In the genomic region with DNA sequence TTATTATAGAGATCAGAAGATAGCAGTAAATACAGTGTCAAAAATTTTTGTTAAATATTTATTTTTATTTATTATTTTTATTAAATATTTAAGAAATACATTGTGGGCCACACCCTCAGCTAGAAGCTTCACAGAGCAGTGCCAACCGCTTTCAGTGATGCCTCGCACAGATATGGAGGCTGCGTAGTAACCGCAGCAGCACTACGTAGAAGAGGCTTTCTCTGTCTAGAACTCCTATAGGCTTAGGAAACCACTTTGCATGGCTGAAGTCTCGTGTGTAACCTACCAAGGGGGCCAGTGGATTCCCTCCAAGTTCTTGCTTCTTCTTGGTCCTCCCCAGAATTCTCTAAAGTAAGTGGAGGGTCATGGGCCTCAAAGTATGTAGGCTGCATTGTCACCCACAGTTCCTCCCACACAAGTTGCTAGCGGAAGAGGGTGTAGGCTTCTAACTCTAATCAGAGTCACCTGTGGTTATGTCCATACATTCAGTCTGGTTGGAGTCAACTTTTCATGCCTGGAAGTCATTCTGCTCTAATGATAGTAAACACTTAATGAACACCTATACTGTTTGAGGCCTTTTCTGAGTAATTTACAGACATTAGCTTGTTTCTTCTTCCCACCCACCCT, we compare ENCODE assay signal across 1 cellular context.
TF ChIP-seq lines count a peak whose summit lies in the region.

No MANE protein-coding gene starts in this region.

TF ChIP-seq in K562, 482 proteins besides CTCF, POLR2A, EP300 and RAD21 (continued from another document):
- TF ChIP-seq, protein P1, sequence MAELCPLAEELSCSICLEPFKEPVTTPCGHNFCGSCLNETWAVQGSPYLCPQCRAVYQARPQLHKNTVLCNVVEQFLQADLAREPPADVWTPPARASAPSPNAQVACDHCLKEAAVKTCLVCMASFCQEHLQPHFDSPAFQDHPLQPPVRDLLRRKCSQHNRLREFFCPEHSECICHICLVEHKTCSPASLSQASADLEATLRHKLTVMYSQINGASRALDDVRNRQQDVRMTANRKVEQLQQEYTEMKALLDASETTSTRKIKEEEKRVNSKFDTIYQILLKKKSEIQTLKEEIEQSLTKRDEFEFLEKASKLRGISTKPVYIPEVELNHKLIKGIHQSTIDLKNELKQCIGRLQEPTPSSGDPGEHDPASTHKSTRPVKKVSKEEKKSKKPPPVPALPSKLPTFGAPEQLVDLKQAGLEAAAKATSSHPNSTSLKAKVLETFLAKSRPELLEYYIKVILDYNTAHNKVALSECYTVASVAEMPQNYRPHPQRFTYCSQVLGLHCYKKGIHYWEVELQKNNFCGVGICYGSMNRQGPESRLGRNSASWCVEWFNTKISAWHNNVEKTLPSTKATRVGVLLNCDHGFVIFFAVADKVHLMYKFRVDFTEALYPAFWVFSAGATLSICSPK (IDR thresholded peaks at IDR 0.05; ENCODE audit: borderline replicate concordance), result no peak
- TF ChIP-seq YBX1 (IDR thresholded peaks at IDR 0.05), result no peak
- TF ChIP-seq CBFA2T2 (conservative IDR thresholded peaks at IDR 0.05), result no peak
- TF ChIP-seq ZEB2 (IDR thresholded peaks at IDR 0.05), result no peak
- TF ChIP-seq KLF16 (IDR thresholded peaks at IDR 0.05), result 0 out of 2 replicates have a peak, but pooled peaks have one; percentile 9
- no peak for TF ChIP-seq ZNF232 (CRISPR knock-in tag; IDR thresholded peaks at IDR 0.05)
- TF ChIP-seq, protein P2, sequence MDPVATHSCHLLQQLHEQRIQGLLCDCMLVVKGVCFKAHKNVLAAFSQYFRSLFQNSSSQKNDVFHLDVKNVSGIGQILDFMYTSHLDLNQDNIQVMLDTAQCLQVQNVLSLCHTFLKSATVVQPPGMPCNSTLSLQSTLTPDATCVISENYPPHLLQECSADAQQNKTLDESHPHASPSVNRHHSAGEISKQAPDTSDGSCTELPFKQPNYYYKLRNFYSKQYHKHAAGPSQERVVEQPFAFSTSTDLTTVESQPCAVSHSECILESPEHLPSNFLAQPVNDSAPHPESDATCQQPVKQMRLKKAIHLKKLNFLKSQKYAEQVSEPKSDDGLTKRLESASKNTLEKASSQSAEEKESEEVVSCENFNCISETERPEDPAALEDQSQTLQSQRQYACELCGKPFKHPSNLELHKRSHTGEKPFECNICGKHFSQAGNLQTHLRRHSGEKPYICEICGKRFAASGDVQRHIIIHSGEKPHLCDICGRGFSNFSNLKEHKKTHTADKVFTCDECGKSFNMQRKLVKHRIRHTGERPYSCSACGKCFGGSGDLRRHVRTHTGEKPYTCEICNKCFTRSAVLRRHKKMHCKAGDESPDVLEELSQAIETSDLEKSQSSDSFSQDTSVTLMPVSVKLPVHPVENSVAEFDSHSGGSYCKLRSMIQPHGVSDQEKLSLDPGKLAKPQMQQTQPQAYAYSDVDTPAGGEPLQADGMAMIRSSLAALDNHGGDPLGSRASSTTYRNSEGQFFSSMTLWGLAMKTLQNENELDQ (CRISPR knock-in tag; IDR thresholded peaks at IDR 0.05; ENCODE audit: borderline replicate concordance), result no peak
- peak; percentile 39 for TF ChIP-seq CBFA2T3 (IDR thresholded peaks at IDR 0.05)
- TF ChIP-seq ESRRB (CRISPR knock-in tag; IDR thresholded peaks at IDR 0.05; ENCODE audit: borderline replicate concordance), result no peak
- no peak for TF ChIP-seq ARID2 (IDR thresholded peaks at IDR 0.05)
- TF ChIP-seq CHD4 (IDR thresholded peaks at IDR 0.05; ENCODE audit: insufficient read depth, insufficient replicate concordance, low read depth, low read length, poor library complexity, severe bottlenecking), result no peak
- no peak for TF ChIP-seq ZNF644 (tag; IDR thresholded peaks at IDR 0.05; ENCODE audit: low read depth)
- TF ChIP-seq, protein P3, sequence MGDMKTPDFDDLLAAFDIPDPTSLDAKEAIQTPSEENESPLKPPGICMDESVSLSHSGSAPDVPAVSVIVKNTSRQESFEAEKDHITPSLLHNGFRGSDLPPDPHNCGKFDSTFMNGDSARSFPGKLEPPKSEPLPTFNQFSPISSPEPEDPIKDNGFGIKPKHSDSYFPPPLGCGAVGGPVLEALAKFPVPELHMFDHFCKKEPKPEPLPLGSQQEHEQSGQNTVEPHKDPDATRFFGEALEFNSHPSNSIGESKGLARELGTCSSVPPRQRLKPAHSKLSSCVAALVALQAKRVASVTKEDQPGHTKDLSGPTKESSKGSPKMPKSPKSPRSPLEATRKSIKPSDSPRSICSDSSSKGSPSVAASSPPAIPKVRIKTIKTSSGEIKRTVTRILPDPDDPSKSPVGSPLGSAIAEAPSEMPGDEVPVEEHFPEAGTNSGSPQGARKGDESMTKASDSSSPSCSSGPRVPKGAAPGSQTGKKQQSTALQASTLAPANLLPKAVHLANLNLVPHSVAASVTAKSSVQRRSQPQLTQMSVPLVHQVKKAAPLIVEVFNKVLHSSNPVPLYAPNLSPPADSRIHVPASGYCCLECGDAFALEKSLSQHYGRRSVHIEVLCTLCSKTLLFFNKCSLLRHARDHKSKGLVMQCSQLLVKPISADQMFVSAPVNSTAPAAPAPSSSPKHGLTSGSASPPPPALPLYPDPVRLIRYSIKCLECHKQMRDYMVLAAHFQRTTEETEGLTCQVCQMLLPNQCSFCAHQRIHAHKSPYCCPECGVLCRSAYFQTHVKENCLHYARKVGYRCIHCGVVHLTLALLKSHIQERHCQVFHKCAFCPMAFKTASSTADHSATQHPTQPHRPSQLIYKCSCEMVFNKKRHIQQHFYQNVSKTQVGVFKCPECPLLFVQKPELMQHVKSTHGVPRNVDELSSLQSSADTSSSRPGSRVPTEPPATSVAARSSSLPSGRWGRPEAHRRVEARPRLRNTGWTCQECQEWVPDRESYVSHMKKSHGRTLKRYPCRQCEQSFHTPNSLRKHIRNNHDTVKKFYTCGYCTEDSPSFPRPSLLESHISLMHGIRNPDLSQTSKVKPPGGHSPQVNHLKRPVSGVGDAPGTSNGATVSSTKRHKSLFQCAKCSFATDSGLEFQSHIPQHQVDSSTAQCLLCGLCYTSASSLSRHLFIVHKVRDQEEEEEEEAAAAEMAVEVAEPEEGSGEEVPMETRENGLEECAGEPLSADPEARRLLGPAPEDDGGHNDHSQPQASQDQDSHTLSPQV (IDR thresholded peaks at IDR 0.05), result 0 out of 2 replicates have a peak, but pooled peaks have one; percentile 18
- TF ChIP-seq, protein P4, sequence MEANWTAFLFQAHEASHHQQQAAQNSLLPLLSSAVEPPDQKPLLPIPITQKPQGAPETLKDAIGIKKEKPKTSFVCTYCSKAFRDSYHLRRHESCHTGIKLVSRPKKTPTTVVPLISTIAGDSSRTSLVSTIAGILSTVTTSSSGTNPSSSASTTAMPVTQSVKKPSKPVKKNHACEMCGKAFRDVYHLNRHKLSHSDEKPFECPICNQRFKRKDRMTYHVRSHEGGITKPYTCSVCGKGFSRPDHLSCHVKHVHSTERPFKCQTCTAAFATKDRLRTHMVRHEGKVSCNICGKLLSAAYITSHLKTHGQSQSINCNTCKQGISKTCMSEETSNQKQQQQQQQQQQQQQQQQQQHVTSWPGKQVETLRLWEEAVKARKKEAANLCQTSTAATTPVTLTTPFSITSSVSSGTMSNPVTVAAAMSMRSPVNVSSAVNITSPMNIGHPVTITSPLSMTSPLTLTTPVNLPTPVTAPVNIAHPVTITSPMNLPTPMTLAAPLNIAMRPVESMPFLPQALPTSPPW (CRISPR knock-in tag; IDR thresholded peaks at IDR 0.05), result 0 out of 2 replicates have a peak, but pooled peaks have one; percentile 24
- no peak for TF ChIP-seq CREBBP (IDR thresholded peaks at IDR 0.05; ENCODE audit: low read depth, low read length)
- TF ChIP-seq SAFB2 (IDR thresholded peaks at IDR 0.05; ENCODE audit: borderline replicate concordance, low read depth, low read length, severe bottlenecking), result no peak
TF ChIP-seq in K562: peak in this region for 18.
